Comparison of ENCODE assay signal across 28 cellular contexts in genomic region chr5:7628248-7628647, GRCh38.
"Had no signal": no experiment of that assay in that cellular context is flagged by ENCODE, and none has a peak within 500 bp of the region (broad histone marks: within the 10 kb centered on the region; RNA-seq: fewer than 3 reads in every experiment).

No MANE protein-coding gene starts in this region.

- H3K4me3 Mint-ChIP-seq: activated B cell treated with CpG ODN at 0.5 μM for 24 hours; activated CD8-positive, alpha-beta T cell treated with anti-CD3 and anti-CD28 coated beads for 36 hours; activated naive CD8-positive, alpha-beta T cell; activated T-cell treated with anti-CD3 and anti-CD28 coated beads, Interleukin-2, amount 50 U/mL, for 4 hours; activated T-helper 17 cell treated with anti-CD3 and anti-CD28 coated beads, Interleukin-2, amount 50 U/mL, for 72 hours; central memory CD8-positive, alpha-beta T cell; dendritic cell treated with granulocyte-macrophage colony-stimulating factor and Interleukin-4, amounts not matched to agents 40 ng/mL and 50 ng/mL, for 4 days; endodermal cell had no signal

- H3K36me3 ChIP-seq: brain microvascular endothelial cell, gastrocnemius medialis had no signal

- DNase-seq: activated B cell treated with CpG ODN at 0.5 μM for 24 hours; activated CD4-positive, alpha-beta T cell treated with anti-CD3 and anti-CD28 coated beads for 48 hours; activated CD4-positive, alpha-beta T cell treated with anti-CD3 and anti-CD28 coated beads, Interleukin-2, amount 50 U/mL, for 1 hour; activated CD4-positive, alpha-beta T cell treated with anti-CD3 and anti-CD28 coated beads, Interleukin-2, amount 50 U/mL, for 48 hours; activated CD8-positive, alpha-beta memory T cell treated with anti-CD3 and anti-CD28 coated beads for 24 hours; activated CD8-positive, alpha-beta T cell treated with anti-CD3 and anti-CD28 coated beads for 36 hours; activated effector memory CD4-positive, alpha-beta T cell treated with Interleukin-2 at 50 U/mL for 16 hours; activated gamma-delta T cell treated with Interleukin-2 at 50 U/mL for 16 hours; activated naive CD4-positive, alpha-beta T cell treated with anti-CD3 and anti-CD28 coated beads, Interleukin-2, amount 50 U/mL, for 16 hours; activated naive CD4-positive, alpha-beta T cell treated with Interleukin-2 at 50 U/mL for 16 hours; activated T-cell treated with anti-CD3 and anti-CD28 coated beads, Interleukin-2, amount 50 U/mL, for 4 hours; amniotic stem cell; anterior cingulate cortex; brain microvascular endothelial cell; dorsolateral prefrontal cortex; effector memory CD4-positive, alpha-beta T cell; endodermal cell; foreskin keratinocyte; gastrocnemius medialis; hippocampal formation; T-helper 2 cell had no signal

- H3K27me3 ChIP-seq: brain microvascular endothelial cell, dorsolateral prefrontal cortex, gastrocnemius medialis had no signal

- H3K27ac ChIP-seq: brain microvascular endothelial cell, coronary artery, foreskin keratinocyte, gastrocnemius medialis had no signal

- H3K36me3 Mint-ChIP-seq: activated naive CD8-positive, alpha-beta T cell had no signal

- H3K4me1 Mint-ChIP-seq: activated B cell treated with CpG ODN at 0.5 μM for 24 hours; activated T-helper 17 cell treated with anti-CD3 and anti-CD28 coated beads, Interleukin-2, amount 50 U/mL, for 72 hours; central memory CD8-positive, alpha-beta T cell; endodermal cell had no signal

- H3K9me3 ChIP-seq: gastrocnemius medialis had no signal

- H3K27me3 Mint-ChIP-seq: activated B cell treated with CpG ODN at 0.5 μM for 24 hours; activated naive CD8-positive, alpha-beta T cell; central memory CD8-positive, alpha-beta T cell; dendritic cell treated with granulocyte-macrophage colony-stimulating factor and Interleukin-4, amounts not matched to agents 40 ng/mL and 50 ng/mL, for 4 days had no signal

- H3K4me3 ChIP-seq: coronary artery, dorsolateral prefrontal cortex, gastrocnemius medialis had no signal

- ATAC-seq: activated CD4-positive, CD25-positive, alpha-beta regulatory T cell treated with anti-CD3 and anti-CD28 coated beads, Interleukin-2, amount 50 U/mL, for 24 hours; activated CD8-positive, alpha-beta T cell treated with anti-CD3 and anti-CD28 coated beads for 36 hours; activated T-cell treated with anti-CD3 and anti-CD28 coated beads, Interleukin-2, amount 50 U/mL, for 4 hours; activated T-helper 17 cell treated with anti-CD3 and anti-CD28 coated beads, Interleukin-2, amount 50 U/mL, for 72 hours; esophagus mucosa; foreskin keratinocyte; gastrocnemius medialis had no signal

- H3K9me3 Mint-ChIP-seq: activated B cell treated with CpG ODN at 0.5 μM for 24 hours; activated CD8-positive, alpha-beta T cell treated with anti-CD3 and anti-CD28 coated beads for 36 hours; endodermal cell had no signal

- H3K4me1 ChIP-seq: foreskin keratinocyte had no signal

- H3K27ac Mint-ChIP-seq: activated B cell treated with CpG ODN at 0.5 μM for 24 hours; activated CD8-positive, alpha-beta T cell treated with anti-CD3 and anti-CD28 coated beads for 36 hours; activated naive CD8-positive, alpha-beta T cell; activated T-helper 17 cell treated with anti-CD3 and anti-CD28 coated beads, Interleukin-2, amount 50 U/mL, for 72 hours; dendritic cell treated with granulocyte-macrophage colony-stimulating factor and Interleukin-4, amounts not matched to agents 40 ng/mL and 50 ng/mL, for 4 days; endodermal cell had no signal
